In genomic region chr14:69945905-69946304, GRCh38 we compare ENCODE assay signal across 14 cellular contexts.
DNase-seq lines count a peak whose midpoint lies in the region; ATAC-seq and TF ChIP-seq lines count a peak whose summit lies in the region.
"Had no signal": no experiment of that assay in that cellular context is flagged by ENCODE, and none has a peak within 500 bp of the region (broad histone marks: within the 10 kb centered on the region; RNA-seq: fewer than 3 reads in every experiment).

No MANE protein-coding gene starts in this region.

- WGBS in mesenchymal stem cell: no CpG with 5 or more reads among the region's 1 CpG

- H3K79me1 ChIP-seq in mesenchymal stem cell (replicated peaks; ENCODE audit: low read length, poor library complexity, severe bottlenecking): peaks cover 22% of the 10 kb centered on the region

- H2BK120ac ChIP-seq in mesenchymal stem cell (ENCODE audit: low read depth, low read length): no peak overlapping the region

- no peak for TF ChIP-seq CTCF in fibroblast of mammary gland (conservative IDR thresholded peaks at IDR 0.05; ENCODE audit: control insufficient read depth, insufficient read depth, low read depth, low read length)
- TF ChIP-seq CTCF in endothelial cell (IDR thresholded peaks at IDR 0.05; ENCODE audit: unreplicated experiment): no peak

- H3K4me3 ChIP-seq in fibroblast of mammary gland (ENCODE audit: control insufficient read depth, low read depth, low read length): no peak overlapping the region
- no peak overlapping the region for H3K4me3 ChIP-seq in mesenchymal stem cell (ENCODE audit: insufficient read depth in 1 of 2, low read depth in 1 of 2, low read length in 2 of 2)
- H3K4me3 ChIP-seq: testis had no signal

- H3K14ac ChIP-seq in mesenchymal stem cell (ENCODE audit: low read length in 2 of 2): no peak overlapping the region

- no peak overlapping the region for H2BK5ac ChIP-seq in mesenchymal stem cell (ENCODE audit: low read depth, low read length, poor library complexity, severe bottlenecking)

- H3K18ac ChIP-seq in mesenchymal stem cell (ENCODE audit: low read depth in 1 of 2, low read length in 2 of 2): no peak overlapping the region

- no peak overlapping the region for H4K8ac ChIP-seq in mesenchymal stem cell (ENCODE audit: low read length)

- H3K4me3 Mint-ChIP-seq in endothelial cell (ENCODE audit: unreplicated experiment): no peak overlapping the region
- H3K4me3 Mint-ChIP-seq: activated CD8-positive, alpha-beta T cell treated with anti-CD3 and anti-CD28 coated beads for 36 hours; activated T-helper 1 cell treated with anti-CD3 and anti-CD28 coated beads, Interleukin-12 subunit alpha, Interleukin-12 subunit beta, Interleukin-2, Interleukin-4 antibody, amounts not matched to agents 30 ng/mL and 10 ng/mL and 1 ng/mL, durations not matched to agents 14 hours and 24 hours and 36 hours had no signal

- no peaks in the 10 kb centered on the region for H3K9me3 Mint-ChIP-seq in endothelial cell (ENCODE audit: unreplicated experiment)

- H3K36me3 ChIP-seq in mesenchymal stem cell (ENCODE audit: control insufficient read depth in 1 of 2, insufficient read depth in 2 of 2, low read depth in 1 of 2, low read length in 2 of 2): peaks cover 0 to 4% of the 10 kb centered on the region in 2 experiments

- H3K23ac ChIP-seq in mesenchymal stem cell (ENCODE audit: low read length in 2 of 2): no peak overlapping the region

- no peak overlapping the region for H4K91ac ChIP-seq in mesenchymal stem cell (ENCODE audit: low read length)

- no peak overlapping the region for H3K27ac ChIP-seq in mesenchymal stem cell (ENCODE audit: low read length, poor library complexity, severe bottlenecking)
- H3K27ac ChIP-seq: foreskin keratinocyte, testis had no signal

- no peak overlapping the region for H3K27ac Mint-ChIP-seq in endothelial cell (ENCODE audit: unreplicated experiment)
- H3K27ac Mint-ChIP-seq: activated CD8-positive, alpha-beta T cell treated with anti-CD3 and anti-CD28 coated beads for 36 hours; activated T-helper 1 cell treated with anti-CD3 and anti-CD28 coated beads, Interleukin-12 subunit alpha, Interleukin-12 subunit beta, Interleukin-2, Interleukin-4 antibody, amounts not matched to agents 30 ng/mL and 10 ng/mL and 1 ng/mL, durations not matched to agents 14 hours and 24 hours and 36 hours had no signal

- no peak overlapping the region for H3K4ac ChIP-seq in mesenchymal stem cell (ENCODE audit: low read depth in 1 of 2, low read length in 2 of 2)

- peaks cover 1% of the 10 kb centered on the region for H3K27me3 Mint-ChIP-seq in endothelial cell (ENCODE audit: unreplicated experiment)

- no peak overlapping the region for H2AK5ac ChIP-seq in mesenchymal stem cell (ENCODE audit: low read length, severe bottlenecking)

- DNase-seq in EH (ENCODE audit: low read depth): peak; percentile 3
- DNase-seq in NCI-H1694 treated with DMSO at 0.1 percent for 48 hours (lab: John Stamatoyannopoulos, UW): peak; percentile 95
- peak; percentile 92 for DNase-seq in NCI-H748 (lab: John Stamatoyannopoulos, UW; ENCODE audit: unreplicated experiment)
- peak; percentile 36 for DNase-seq in fibroblast of mammary gland (ENCODE audit: low read depth)
- DNase-seq in mesenchymal stem cell: no peak
- DNase-seq in AG08396 (ENCODE audit: low spot score): no peak
- DNase-seq in endothelial cell (ENCODE audit: low spot score): no peak
- DNase-seq: activated CD8-positive, alpha-beta T cell treated with anti-CD3 and anti-CD28 coated beads for 36 hours; AML-193; cerebellar nuclear complex; foreskin keratinocyte; testis had no signal

- H2BK15ac ChIP-seq in mesenchymal stem cell (ENCODE audit: low read depth, poor library complexity, severe bottlenecking): no peak overlapping the region

- no peak overlapping the region for H3K9ac ChIP-seq in mesenchymal stem cell (ENCODE audit: low read length)

- peaks cover 0 to 5% of the 10 kb centered on the region in 2 experiments for H3K27me3 ChIP-seq in mesenchymal stem cell (ENCODE audit: control insufficient read depth in 1 of 2, insufficient read depth in 1 of 2, low read length in 2 of 2)
- H3K27me3 ChIP-seq: foreskin keratinocyte, testis had no signal

- H3K36me3 Mint-ChIP-seq in endothelial cell (ENCODE audit: low read depth, unreplicated experiment): no peaks in the 10 kb centered on the region

- no peak overlapping the region for H2BK12ac ChIP-seq in mesenchymal stem cell (ENCODE audit: low read length in 2 of 2)

- H3K4me2 ChIP-seq in mesenchymal stem cell (ENCODE audit: low read length, poor library complexity, severe bottlenecking): no peak overlapping the region

- peaks cover 13% of the 10 kb centered on the region for H3K9me3 ChIP-seq in mesenchymal stem cell (ENCODE audit: control insufficient read depth, low read length)
- H3K9me3 ChIP-seq: testis had no signal

- H3K4me1 ChIP-seq in mesenchymal stem cell (ENCODE audit: control insufficient read depth, insufficient read depth, low read depth, low read length): peaks cover 6% of the 10 kb centered on the region
- H3K4me1 ChIP-seq: foreskin keratinocyte had no signal

- ATAC-seq in HG03196 (IDR thresholded peaks at IDR 0.05; ENCODE audit: unreplicated experiment): no peak
- ATAC-seq: activated CD8-positive, alpha-beta T cell treated with anti-CD3 and anti-CD28 coated beads for 36 hours; foreskin keratinocyte had no signal

- no peak overlapping the region for H2AFZ ChIP-seq in mesenchymal stem cell (ENCODE audit: low read depth, low read length)

- no peaks in the 10 kb centered on the region for H3K4me1 Mint-ChIP-seq in endothelial cell (ENCODE audit: unreplicated experiment)

Comparison
In these comparisons a context has a peak if more than half of its experiments do, and no peak if none do; other contexts are left out.
1. DNase-seq: peak in EH (single experiment), NCI-H1694 treated with DMSO at 0.1 percent for 48 hours (single experiment), NCI-H748 (single experiment) and fibroblast of mammary gland (single experiment); none in mesenchymal stem cell (single experiment), AG08396 (single experiment) and endothelial cell (single experiment).